In genomic region chr11:76803023-76803422, GRCh38 we compare ENCODE assay signal across 14 cellular contexts. TPM values are rescaled to one million over a fixed set of nuclear protein-coding genes. Genes with fewer than 3 reads are reported as not detected.
DNase-seq lines count a peak whose midpoint lies in the region; FAIRE-seq and TF ChIP-seq lines count a peak whose summit lies in the region.
"Had no signal": no experiment of that assay in that cellular context is flagged by ENCODE, and none has a peak within 500 bp of the region (broad histone marks: within the 10 kb centered on the region; RNA-seq: fewer than 3 reads in every experiment).

No MANE protein-coding gene starts in this region.

- no peak for FAIRE-seq in urothelium cell line (lab: Jason Lieb, UNC)
- FAIRE-seq: G401.6, GM19239 had no signal

- peaks cover 22 to 94% (median 83%) of the 10 kb centered on the region in 5 donors for H3K4me1 ChIP-seq in subcutaneous abdominal adipose tissue (ENCODE audit: control insufficient read depth in 5 of 5, insufficient read depth in 5 of 5, low read length in 5 of 5)

- H3K36me3 ChIP-seq in subcutaneous abdominal adipose tissue (ENCODE audit: control insufficient read depth in 5 of 5, insufficient read depth in 5 of 5, low read length in 5 of 5) = peaks cover 0 to 5% (median 3%) of the 10 kb centered on the region in 5 donors

- DNase-seq in D341Med (ENCODE audit: low spot score) (peak; percentile 2), choroid plexus epithelial cell (ENCODE audit: low read depth) (peak; percentile 87), islet precursor cell (peak; percentile 29), NCI-H1105 (lab: John Stamatoyannopoulos, UW) (no peak), NCI-H1417 treated with DMSO at 0.1 percent for 48 hours (lab: John Stamatoyannopoulos, UW) (no peak), HT-29 (ENCODE audit: low spot score) (no peak), urothelium cell line (ENCODE audit: low spot score) (no peak)
- DNase-seq: NCI-H1694 treated with DMSO at 0.1 percent for 48 hours, occipital lobe, SHP77 had no signal

- H3K27me3 ChIP-seq in subcutaneous abdominal adipose tissue (ENCODE audit: control insufficient read depth in 5 of 5, insufficient read depth in 4 of 5, low read length in 5 of 5) = no peaks in the 10 kb centered on the region

- H3K4me3 ChIP-seq in choroid plexus epithelial cell (ENCODE audit: low read depth, low read length) (no peak overlapping the region), subcutaneous abdominal adipose tissue (ENCODE audit: low read depth in 1 of 5, low read length in 5 of 5) (no peak overlapping the region)

- H3K9me3 ChIP-seq in subcutaneous abdominal adipose tissue (ENCODE audit: control insufficient read depth in 5 of 5, low read length in 5 of 5) = no peaks in the 10 kb centered on the region

- peak overlapping the region in 4 of 5 donors; percentile 32 to 77 (median 59) for H3K9ac ChIP-seq in subcutaneous abdominal adipose tissue (ENCODE audit: low read length in 5 of 5)
- H3K9ac ChIP-seq: KMS-11 had no signal

- no peak for TF ChIP-seq CTCF in choroid plexus epithelial cell (conservative IDR thresholded peaks at IDR 0.05; ENCODE audit: low read depth, low read length)

- H3K27ac ChIP-seq in subcutaneous abdominal adipose tissue (ENCODE audit: low read depth, low read length) = peak overlapping the region; percentile 94
- H3K27ac ChIP-seq: KMS-11 had no signal

RNA-seq across cellular contexts. Expression of gene TSKU, which starts 19.9 kb away (rescaled TPM):
- total RNA-seq in HT-29 (2014; rRNA removed; shearing (Covaris generic)) = 107 and 118 TPM in 2 replicates

RNA-seq across cellular contexts. Expression of gene ACER3, which starts 57.7 kb away (rescaled TPM):
- 7.1 and 13.4 TPM in 2 replicates for total RNA-seq in HT-29 (2014; rRNA removed; shearing (Covaris generic))

Comparison
In these comparisons a context has a peak if more than half of its experiments do, and no peak if none do; other contexts are left out.
1. DNase-seq: peak in D341Med (single experiment), choroid plexus epithelial cell (single experiment) and islet precursor cell (single experiment); none in NCI-H1105 (single experiment), NCI-H1417 treated with DMSO at 0.1 percent for 48 hours (single experiment), HT-29 (single experiment) and urothelium cell line (single experiment).